Comparison of ENCODE assay signal across 8 cellular contexts in genomic region chr1:9717193-9718005, GRCh38.
DNase-seq lines count a peak whose midpoint lies in the region; ATAC-seq, FAIRE-seq and TF ChIP-seq lines count a peak whose summit lies in the region.

No MANE protein-coding gene starts in this region.

- H3K27me3 Mint-ChIP-seq in activated CD4-positive, alpha-beta memory T cell treated with anti-CD3 and anti-CD28 coated beads for 36 hours = no peaks in the 10 kb centered on the region

- no peak for TF ChIP-seq POLR2A in tibial nerve (IDR thresholded peaks at IDR 0.05)

- H3K4me1 Mint-ChIP-seq in activated CD4-positive, alpha-beta memory T cell treated with anti-CD3 and anti-CD28 coated beads for 36 hours (ENCODE audit: low read depth) = peaks cover 61% of the 10 kb centered on the region

- H3K36me3 ChIP-seq in pancreas (no peaks in the 10 kb centered on the region), tibial nerve (peaks cover 0 to 80% (median 13%) of the 10 kb centered on the region in 3 donors)

- peaks cover 54% of the 10 kb centered on the region for H3K36me3 Mint-ChIP-seq in activated CD4-positive, alpha-beta memory T cell treated with anti-CD3 and anti-CD28 coated beads for 36 hours

- WGBS in pancreas, 2 donors = 75 to 77% methylated on average over 20 to 25 of the region's 25 CpGs
- 34 to 42% methylated on average over 16 to 21 of the region's 25 CpGs for WGBS in tibial nerve, 2 donors

- H3K9me3 Mint-ChIP-seq in activated CD4-positive, alpha-beta memory T cell treated with anti-CD3 and anti-CD28 coated beads for 36 hours = no peaks in the 10 kb centered on the region

- CTCF ChIA-PET in activated CD4-positive, alpha-beta memory T cell treated with anti-CD3 and anti-CD28 coated beads for 36 hours (lab: Charles Lee) = interaction anchor here (0.6 to 4.8 kb wide), 9 partner anchors 9 to 129 kb away, joined by 3 to 60 read pairs (median 5); partner anchors contain the start of gene PIK3CD

- intact Hi-C loops in activated CD4-positive, alpha-beta memory T cell treated with anti-CD3 and anti-CD28 coated beads for 36 hours (cut with micrococcal nuclease) = loop anchor here (1.0 to 5.0 kb wide), 5 partner anchors 11 to 195 kb away; partner anchors contain the start of gene CTNNBIP1
- intact Hi-C loops in pancreas (cut with DNase I) = no loop called here

- peak overlapping the region; percentile 94 for H3K27ac Mint-ChIP-seq in activated CD4-positive, alpha-beta memory T cell treated with anti-CD3 and anti-CD28 coated beads for 36 hours

- no peaks in the 10 kb centered on the region for H3K4me1 ChIP-seq in pancreas
- peaks cover 0 to 18% (median 7%) of the 10 kb centered on the region in 4 donors for H3K4me1 ChIP-seq in tibial nerve

- H3K27me3 ChIP-seq in pancreas (no peaks in the 10 kb centered on the region), tibial nerve (no peaks in the 10 kb centered on the region)

- H3K9me3 ChIP-seq in pancreas (no peaks in the 10 kb centered on the region), tibial nerve (no peaks in the 10 kb centered on the region)

- peak in 1 of 2 donors; percentile 38 for TF ChIP-seq EP300 in tibial nerve (IDR thresholded peaks at IDR 0.05)

- DNase-seq in GM19238 (ENCODE audit: insufficient read length, low spot score) (peak; percentile 93), HuH-7 (ENCODE audit: low spot score) (peak; percentile 77), epidermal melanocyte (ENCODE audit: insufficient read length, low spot score) (peak; percentile 76), pancreas (peak in 2 of 6 donors; percentile 55 to 65), tibial nerve (ENCODE audit: low spot score in 2 of 2) (peak; percentile 48 to 63), occipital lobe (lab: John Stamatoyannopoulos, UW) (no peak), NCI-H1694 (lab: John Stamatoyannopoulos, UW) (no peak)
- peak; percentile 95 for DNase-seq in activated CD4-positive, alpha-beta memory T cell treated with anti-CD3 and anti-CD28 coated beads for 36 hours

- no peak for FAIRE-seq in pancreas (lab: Jason Lieb, UNC)

- H3K27ac ChIP-seq in pancreas (no peak overlapping the region), tibial nerve (peak overlapping the region in 3 of 4 donors; percentile 21 to 73 (median 52))

- TF ChIP-seq CTCF in pancreas (IDR thresholded peaks at IDR 0.05) (no peak), tibial nerve (IDR thresholded peaks at IDR 0.05) (no peak)

- ATAC-seq in pancreas = peak in 3 of 4 donors; percentile 55 to 72 (median 61)

- H3K4me3 Mint-ChIP-seq in activated CD4-positive, alpha-beta memory T cell treated with anti-CD3 and anti-CD28 coated beads for 36 hours = peak overlapping the region; percentile 87

- H3K4me3 ChIP-seq in pancreas (peak overlapping the region in 1 of 4 donors; percentile 5), tibial nerve (peak overlapping the region in 2 of 4 donors; percentile 9 to 27)

- POLR2A ChIA-PET in activated CD4-positive, alpha-beta memory T cell treated with anti-CD3 and anti-CD28 coated beads for 36 hours (lab: Charles Lee) = interaction anchor here (0.6 to 4.3 kb wide), 7 partner anchors 11 to 91 kb away, joined by 4 to 27 read pairs (median 7); no protein-coding TSS in a partner anchor

Comparison
In these comparisons a context has a peak if more than half of its experiments do, and no peak if none do; other contexts are left out.
1. DNase-seq: peak in GM19238 (single experiment), HuH-7 (single experiment), activated CD4-positive, alpha-beta memory T cell treated with anti-CD3 and anti-CD28 coated beads for 36 hours (single experiment), epidermal melanocyte (single experiment) and tibial nerve (2 of 2); none in occipital lobe (single experiment) and NCI-H1694 (single experiment).
2. H3K27ac ChIP-seq: peak in tibial nerve (3 of 4); none in pancreas (0 of 4).